In the genomic region with DNA sequence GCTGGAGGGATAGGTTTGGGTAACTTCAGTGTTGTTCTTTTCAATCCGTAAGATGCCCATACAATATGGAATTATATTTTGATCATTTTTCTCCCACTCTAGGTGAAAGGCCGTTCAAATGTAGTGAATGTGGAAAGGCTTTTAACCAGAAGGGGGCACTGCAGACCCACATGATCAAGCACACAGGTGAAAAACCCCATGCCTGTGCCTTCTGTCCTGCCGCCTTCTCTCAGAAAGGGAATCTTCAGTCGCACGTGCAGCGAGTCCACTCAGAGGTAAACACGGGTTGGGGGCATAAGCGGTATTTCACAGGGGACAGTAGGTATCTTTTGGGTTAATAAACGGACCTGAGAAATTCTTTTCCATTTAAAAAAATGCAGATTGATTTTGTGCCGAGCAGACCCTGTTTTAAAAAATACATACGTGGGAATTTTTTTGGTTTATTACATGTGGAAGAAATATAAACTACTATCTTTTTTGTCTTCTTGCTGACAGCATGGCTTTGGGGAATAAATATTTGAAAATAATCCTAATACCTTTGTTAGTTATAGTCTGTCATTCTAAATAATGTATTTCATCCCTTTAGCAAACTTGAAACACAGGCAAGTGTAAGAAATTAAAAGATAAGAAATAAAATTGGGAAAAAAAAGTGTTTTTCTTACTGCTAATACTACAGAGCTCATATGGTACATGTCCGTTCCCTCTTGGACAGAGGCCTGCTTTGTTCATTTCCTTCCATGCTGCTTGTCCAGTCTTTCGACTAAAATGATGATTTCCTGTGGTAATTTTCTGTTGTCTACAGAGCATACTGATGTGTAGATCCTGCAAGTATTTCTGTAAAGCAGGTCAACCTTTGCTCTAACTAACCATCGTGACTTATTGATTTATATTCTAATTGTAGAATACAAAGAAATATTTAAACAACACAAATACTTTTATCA, we compare ENCODE assay signal across 8 cellular contexts. TPM values are rescaled to one million over a fixed set of nuclear protein-coding genes. Genes with fewer than 3 reads are reported as not detected.
A peak's percentile ranks its signal among the peaks of the same experiment; 100 is the strongest.
DNase-seq lines count a peak whose midpoint lies in the region; ATAC-seq and TF ChIP-seq lines count a peak whose summit lies in the region.

No MANE protein-coding gene starts in this region.

- H3K4me3 ChIP-seq in prostate gland = no peak overlapping the region

- no peak for TF ChIP-seq POLR2A in prostate gland (IDR thresholded peaks at IDR 0.05)

- H3K4me1 ChIP-seq in foreskin keratinocyte (no peaks in the 10 kb centered on the region), prostate gland (replicated peaks) (no peaks in the 10 kb centered on the region)

- TF ChIP-seq CTCF in foreskin keratinocyte (conservative IDR thresholded peaks at IDR 0.05) (peak; percentile 75), prostate gland (IDR thresholded peaks at IDR 0.05) (peak; percentile 21 to 59 (median 52))

- no peak overlapping the region for H3K27ac ChIP-seq in foreskin keratinocyte
- no peak overlapping the region for H3K27ac ChIP-seq in prostate gland

- H3K27me3 ChIP-seq in foreskin keratinocyte = no peaks in the 10 kb centered on the region
- H3K27me3 ChIP-seq in prostate gland (replicated peaks; ENCODE audit: insufficient read depth) = no peaks in the 10 kb centered on the region

- no peaks in the 10 kb centered on the region for H3K9me3 ChIP-seq in prostate gland

- ATAC-seq in foreskin keratinocyte (peak; percentile 84), GM19455 (IDR thresholded peaks at IDR 0.05; ENCODE audit: unreplicated experiment) (no peak)

- WGBS in prostate gland = 63% methylated on average over 14 of the region's 14 CpGs

- intact Hi-C loops in prostate gland (cut with DNase I) = loop anchor here (2.0 kb wide), 1 partner anchor 73 kb away; no protein-coding TSS in a partner anchor

- H3K36me3 ChIP-seq in prostate gland = no peaks in the 10 kb centered on the region

- DNase-seq in EL = peak; percentile 21
- DNase-seq in H4 (ENCODE audit: low spot score) = peak; percentile 40
- peak; percentile 37 to 56 for DNase-seq in NCI-H1930 (lab: John Stamatoyannopoulos, UW)
- peak; percentile 35 for DNase-seq in activated CD4-positive, alpha-beta T cell treated with anti-CD3 and anti-CD28 coated beads, Interleukin-2, amount 50 U/mL, for 1 hour
- peak in 1 of 2 donors; percentile 29 for DNase-seq in foreskin keratinocyte
- peak; percentile 26 for DNase-seq in prostate gland (ENCODE audit: low spot score)
- DNase-seq in DMS114 treated with DMSO at 0.1 percent for 48 hours (lab: John Stamatoyannopoulos, UW; ENCODE audit: unreplicated experiment) = no peak

RNA-seq across cellular contexts. Expression of a gene that starts 53.3 kb away (rescaled TPM):
- 2.7 and 4.9 TPM in 2 replicates for total RNA-seq in H4 (2014; rRNA removed; shearing (Covaris generic))
- total RNA-seq in foreskin keratinocyte = 6.7 and 8.9 TPM in 2 replicates
- polyA plus RNA-seq in foreskin keratinocyte = 0.64 and 0.81 TPM in 2 replicates
- 10 to 100 TPM in 1 of 2 donors, 1 to 10 TPM in 1; 8.3 to 29.0 TPM for total RNA-seq in prostate gland
